8 cellular contexts compared by ENCODE assay signal in genomic region chr5:81212211-81212687, GRCh38. TPM values are rescaled to one million over a fixed set of nuclear protein-coding genes. Genes with fewer than 3 reads are reported as not detected.
DNase-seq lines count a peak whose midpoint lies in the region; ATAC-seq, FAIRE-seq and TF ChIP-seq lines count a peak whose summit lies in the region.

No MANE protein-coding gene starts in this region.

- ATAC-seq in HG03521 (IDR thresholded peaks at IDR 0.05; ENCODE audit: unreplicated experiment): peak; percentile 56

- FAIRE-seq in GM12891 (lab: Jason Lieb, UNC): no peak

- H3K36me3 ChIP-seq in kidney epithelial cell (ENCODE audit: control insufficient read depth, insufficient read depth, low read length) (peaks cover under 1% of the 10 kb centered on the region), MG63 (no peaks in the 10 kb centered on the region)

- no peaks in the 10 kb centered on the region for H3K9me3 ChIP-seq in MG63

- TF ChIP-seq POLR2A in GM12891 (IDR thresholded peaks at IDR 0.05; ENCODE audit: low read depth, low read length): no peak

- TF ChIP-seq CTCF in GM20000 (IDR thresholded peaks at IDR 0.05; ENCODE audit: extremely low read depth, missing control alignments) (no peak), kidney epithelial cell (IDR thresholded peaks at IDR 0.05; ENCODE audit: insufficient read depth, low read length, poor library complexity, severe bottlenecking) (peak; percentile 17)

- H3K4me3 ChIP-seq in kidney epithelial cell (ENCODE audit: low read depth, low read length) (no peak overlapping the region), MG63 (no peak overlapping the region)

- no peaks in the 10 kb centered on the region for H3K27me3 ChIP-seq in kidney epithelial cell (ENCODE audit: control insufficient read depth, insufficient read depth, low read length)
- no peaks in the 10 kb centered on the region for H3K27me3 ChIP-seq in MG63

- DNase-seq in GM12891 (ENCODE audit: insufficient read length, low spot score): no peak
- DNase-seq in GM20000 (ENCODE audit: low spot score): peak; percentile 41
- DNase-seq in kidney epithelial cell (ENCODE audit: low read depth): peak; percentile 16
- no peak for DNase-seq in NCI-H345 (lab: John Stamatoyannopoulos, UW)
- no peak for DNase-seq in anterior cingulate cortex (lab: John Stamatoyannopoulos, UW)
- no peak for DNase-seq in NAMALWA (ENCODE audit: low spot score)
- DNase-seq in MG63: no peak

TF ChIP-seq in GM12891, 5 proteins besides CTCF, POLR2A, EP300 and RAD21:
- TF ChIP-seq SPI1 (IDR thresholded peaks at IDR 0.05; ENCODE audit: low read depth, low read length) (no peak), PAX5 (IDR thresholded peaks at IDR 0.05; ENCODE audit: insufficient read depth, low read length, severe bottlenecking) (no peak), POLR2AphosphoS5 (IDR thresholded peaks at IDR 0.05; ENCODE audit: low read depth, low read length) (no peak), POU2F2 (IDR thresholded peaks at IDR 0.05; ENCODE audit: low read depth, low read length) (peak; percentile 59; the same call in 1 of the 2 replicates)
TF ChIP-seq in GM12891: peak in this region for 1.

RNA-seq across cellular contexts. Expression of gene CKMT2, which starts 20.9 kb away (rescaled TPM):
- not detected for polyA plus RNA-seq in GM12891 (2012; ENCODE audit: low read depth, missing spikeins)
- total RNA-seq in kidney epithelial cell: not detected in 2 replicates
- not detected in 2 replicates for total RNA-seq in MG63 (2014; rRNA removed; shearing (Covaris generic); ENCODE audit: low replicate concordance)

Comparison
In these comparisons a context has a peak if more than half of its experiments do, and no peak if none do; other contexts are left out.
1. DNase-seq: peak in GM20000 (single experiment) and kidney epithelial cell (single experiment); none in GM12891 (single experiment), NCI-H345 (single experiment), anterior cingulate cortex (0 of 58), NAMALWA (single experiment) and MG63 (single experiment).